In genomic region chr9:131146186-131146585, GRCh38 we compare ENCODE assay signal across 30 cellular contexts.
"Had no signal": no experiment of that assay in that cellular context is flagged by ENCODE, and none has a peak within 500 bp of the region (broad histone marks: within the 10 kb centered on the region; RNA-seq: fewer than 3 reads in every experiment).

No MANE protein-coding gene starts in this region.

- H3K4me3 ChIP-seq: esophagus muscularis mucosa, gastrocnemius medialis, heart left ventricle had no signal

- H3K9me3 ChIP-seq: esophagus muscularis mucosa, gastrocnemius medialis, heart left ventricle had no signal

- H3K27me3 Mint-ChIP-seq: activated CD4-positive, alpha-beta T cell treated with anti-CD3 and anti-CD28 coated beads for 36 hours; activated CD8-positive, alpha-beta T cell treated with anti-CD3 and anti-CD28 coated beads for 36 hours; activated naive CD8-positive, alpha-beta T cell; effector memory CD8-positive, alpha-beta T cell; T-cell had no signal

- H3K4me1 ChIP-seq: esophagus muscularis mucosa, foreskin keratinocyte, gastrocnemius medialis, heart left ventricle had no signal

- H3K4me3 Mint-ChIP-seq: activated CD4-positive, alpha-beta T cell treated with anti-CD3 and anti-CD28 coated beads for 36 hours; activated CD8-positive, alpha-beta T cell treated with anti-CD3 and anti-CD28 coated beads for 36 hours; activated naive CD8-positive, alpha-beta T cell; activated T-helper 1 cell treated with anti-CD3 and anti-CD28 coated beads, Interleukin-12 subunit alpha, Interleukin-12 subunit beta, Interleukin-2, Interleukin-4 antibody, amounts not matched to agents 30 ng/mL and 10 ng/mL and 1 ng/mL, durations not matched to agents 14 hours and 24 hours and 36 hours; effector memory CD8-positive, alpha-beta T cell; T-cell; T-helper 1 cell treated with Interleukin-12 subunit alpha and Interleukin-12 subunit beta and Interleukin-4 antibody, amounts not matched to agents 30 μg/mL and 1 μg/mL, for 36 hours; T-helper 2 cell treated with Interferon-gamma antibody and Interleukin-4, amounts not matched to agents 5 μg/mL and 100 μg/mL, for 36 hours had no signal

- H3K27me3 ChIP-seq: brain microvascular endothelial cell, esophagus muscularis mucosa, foreskin keratinocyte, gastrocnemius medialis, heart left ventricle had no signal

- H3K9me3 Mint-ChIP-seq: activated CD8-positive, alpha-beta T cell treated with anti-CD3 and anti-CD28 coated beads for 36 hours; activated T-helper 1 cell treated with anti-CD3 and anti-CD28 coated beads, Interleukin-12 subunit alpha, Interleukin-12 subunit beta, Interleukin-2, Interleukin-4 antibody, amounts not matched to agents 30 ng/mL and 10 ng/mL and 1 ng/mL, durations not matched to agents 14 hours and 24 hours and 36 hours; activated T-helper 2 cell treated with anti-CD3 and anti-CD28 coated beads, Interferon-gamma antibody, Interleukin-2, Interleukin-4, amounts not matched to agents 10 μg/mL and 5 μg/mL and 100 μg/mL, durations not matched to agents 14 hours and 24 hours and 36 hours; effector memory CD8-positive, alpha-beta T cell; T-cell; T-helper 1 cell treated with Interleukin-12 subunit alpha and Interleukin-12 subunit beta and Interleukin-4 antibody, amounts not matched to agents 30 μg/mL and 1 μg/mL, for 36 hours; T-helper 2 cell treated with Interferon-gamma antibody and Interleukin-4, amounts not matched to agents 5 μg/mL and 100 μg/mL, for 36 hours had no signal

- DNase-seq: activated CD4-positive, alpha-beta T cell treated with anti-CD3 and anti-CD28 coated beads for 36 hours; activated CD4-positive, alpha-beta T cell treated with anti-CD3 and anti-CD28 coated beads, Interleukin-2, amount 50 U/mL, for 1 hour; activated CD4-positive, alpha-beta T cell treated with anti-CD3 and anti-CD28 coated beads, Interleukin-2, amount 50 U/mL, for 48 hours; activated CD4-positive, CD25-positive, alpha-beta regulatory T cell; activated CD4-positive, CD25-positive, alpha-beta regulatory T cell treated with anti-CD3 and anti-CD28 coated beads, Interleukin-2, amount 50 U/mL, for 72 hours; activated CD8-positive, alpha-beta memory T cell treated with anti-CD3 and anti-CD28 coated beads for 24 hours; activated CD8-positive, alpha-beta T cell treated with anti-CD3 and anti-CD28 coated beads for 36 hours; activated effector memory CD4-positive, alpha-beta T cell treated with anti-CD3 and anti-CD28 coated beads, Interleukin-2, amount 50 U/mL, for 16 hours; activated naive CD4-positive, alpha-beta T cell treated with anti-CD3 and anti-CD28 coated beads, Interleukin-2, amount 50 U/mL, for 16 hours; amniotic stem cell; anterior cingulate cortex; brain microvascular endothelial cell; cortex of kidney; dermis blood vessel endothelial cell; effector CD4-positive, alpha-beta T cell; effector memory CD8-positive, alpha-beta T cell; foreskin keratinocyte; gastrocnemius medialis; glutamatergic neuron; heart left ventricle; SW 1271; T-cell; T1000 had no signal

- ATAC-seq: activated CD4-positive, alpha-beta T cell treated with anti-CD3 and anti-CD28 coated beads for 36 hours; activated CD8-positive, alpha-beta T cell treated with anti-CD3 and anti-CD28 coated beads for 36 hours; effector memory CD8-positive, alpha-beta T cell; foreskin keratinocyte; gastrocnemius medialis; heart left ventricle; T-cell had no signal

- H3K27ac Mint-ChIP-seq: activated CD4-positive, alpha-beta T cell treated with anti-CD3 and anti-CD28 coated beads for 36 hours; activated CD8-positive, alpha-beta T cell treated with anti-CD3 and anti-CD28 coated beads for 36 hours; activated naive CD8-positive, alpha-beta T cell; activated T-helper 1 cell treated with anti-CD3 and anti-CD28 coated beads, Interleukin-12 subunit alpha, Interleukin-12 subunit beta, Interleukin-2, Interleukin-4 antibody, amounts not matched to agents 30 ng/mL and 10 ng/mL and 1 ng/mL, durations not matched to agents 14 hours and 24 hours and 36 hours; activated T-helper 2 cell treated with anti-CD3 and anti-CD28 coated beads, Interferon-gamma antibody, Interleukin-2, Interleukin-4, amounts not matched to agents 10 μg/mL and 5 μg/mL and 100 μg/mL, durations not matched to agents 14 hours and 24 hours and 36 hours; T-cell; T-helper 1 cell treated with Interleukin-12 subunit alpha and Interleukin-12 subunit beta and Interleukin-4 antibody, amounts not matched to agents 30 μg/mL and 1 μg/mL, for 36 hours; T-helper 2 cell treated with Interferon-gamma antibody and Interleukin-4, amounts not matched to agents 5 μg/mL and 100 μg/mL, for 36 hours had no signal

- H3K27ac ChIP-seq: brain microvascular endothelial cell, epithelial cell of prostate, esophagus muscularis mucosa, foreskin keratinocyte, gastrocnemius medialis, heart left ventricle had no signal
